Comparison of ENCODE assay signal across 8 cellular contexts in genomic region chr7:13850185-13850752, GRCh38.
DNase-seq lines count a peak whose midpoint lies in the region; ATAC-seq and TF ChIP-seq lines count a peak whose summit lies in the region.

No MANE protein-coding gene starts in this region.

- POLR2A ChIA-PET in CD8-positive, alpha-beta T cell (lab: Charles Lee), result interaction anchor here (1.0 to 1.2 kb wide), 2 partner anchors 9 to 139 kb away, joined by 3 read pairs; partner anchors contain the start of gene ETV1

- no peaks in the 10 kb centered on the region for H3K27me3 ChIP-seq in CD8-positive, alpha-beta T cell (ENCODE audit: insufficient read depth, low read length)
- H3K27me3 ChIP-seq in lower lobe of right lung (ENCODE audit: low read depth) (no peaks in the 10 kb centered on the region), upper lobe of right lung (no peaks in the 10 kb centered on the region)

- H3K36me3 Mint-ChIP-seq in CD8-positive, alpha-beta T cell, result no peaks in the 10 kb centered on the region
- H3K36me3 Mint-ChIP-seq in activated naive CD8-positive, alpha-beta T cell treated with anti-CD3 and anti-CD28 coated beads for 36 hours, result no peaks in the 10 kb centered on the region

- no peak overlapping the region for H3K4me3 Mint-ChIP-seq in CD8-positive, alpha-beta T cell
- H3K4me3 Mint-ChIP-seq in activated naive CD8-positive, alpha-beta T cell treated with anti-CD3 and anti-CD28 coated beads for 36 hours, result no peak overlapping the region

- peak; percentile 92 for ATAC-seq in CD8-positive, alpha-beta T cell
- ATAC-seq in GM19468 (IDR thresholded peaks at IDR 0.05; ENCODE audit: extremely low read depth, unreplicated experiment) (peak; percentile 83), lower lobe of right lung (peak; percentile 79 to 87), upper lobe of right lung (peak; percentile 78)

- no peak overlapping the region for H3K27ac ChIP-seq in CD8-positive, alpha-beta T cell (ENCODE audit: low read depth, low read length)
- H3K27ac ChIP-seq in lower lobe of right lung, result peak overlapping the region; percentile 48
- no peak overlapping the region for H3K27ac ChIP-seq in upper lobe of right lung

- peak overlapping the region; percentile 86 for H3K27ac Mint-ChIP-seq in CD8-positive, alpha-beta T cell
- peak overlapping the region; percentile 48 for H3K27ac Mint-ChIP-seq in activated naive CD8-positive, alpha-beta T cell treated with anti-CD3 and anti-CD28 coated beads for 36 hours

- CTCF ChIA-PET in CD8-positive, alpha-beta T cell (lab: Charles Lee), result no interaction called here

- TF ChIP-seq CTCF in CD8-positive, alpha-beta T cell (IDR thresholded peaks at IDR 0.05), result no peak
- TF ChIP-seq CTCF in lower lobe of right lung (IDR thresholded peaks at IDR 0.05) (no peak), upper lobe of right lung (IDR thresholded peaks at IDR 0.05) (no peak)

- no peaks in the 10 kb centered on the region for H3K36me3 ChIP-seq in CD8-positive, alpha-beta T cell (ENCODE audit: insufficient read depth, low read length)
- H3K36me3 ChIP-seq in lower lobe of right lung (no peaks in the 10 kb centered on the region), upper lobe of right lung (no peaks in the 10 kb centered on the region)

- H3K4me1 ChIP-seq in CD8-positive, alpha-beta T cell (ENCODE audit: insufficient read depth, low read length), result peaks cover 21% of the 10 kb centered on the region
- H3K4me1 ChIP-seq in lower lobe of right lung, result peaks cover 10% of the 10 kb centered on the region
- no peaks in the 10 kb centered on the region for H3K4me1 ChIP-seq in upper lobe of right lung

- peak; percentile 27 to 74 (median 47) for DNase-seq in CD8-positive, alpha-beta T cell
- DNase-seq in HS-5 (ENCODE audit: low read depth) (peak; percentile 100), SIG-M5 (lab: John Stamatoyannopoulos, UW) (peak; percentile 91), lower lobe of right lung (no peak), upper lobe of right lung (no peak), DMS79 (lab: John Stamatoyannopoulos, UW) (no peak)
- DNase-seq in activated naive CD8-positive, alpha-beta T cell treated with anti-CD3 and anti-CD28 coated beads for 36 hours, result peak; percentile 38

- H3K4me3 ChIP-seq in CD8-positive, alpha-beta T cell (ENCODE audit: low read depth, low read length), result no peak overlapping the region
- H3K4me3 ChIP-seq in lower lobe of right lung (no peak overlapping the region), upper lobe of right lung (no peak overlapping the region)

- H3K9me3 ChIP-seq in CD8-positive, alpha-beta T cell (ENCODE audit: low read length), result no peaks in the 10 kb centered on the region
- H3K9me3 ChIP-seq in lower lobe of right lung (no peaks in the 10 kb centered on the region), upper lobe of right lung (no peaks in the 10 kb centered on the region)

- peaks cover 19% of the 10 kb centered on the region for H3K4me1 Mint-ChIP-seq in CD8-positive, alpha-beta T cell (ENCODE audit: low read depth)
- peaks cover 18% of the 10 kb centered on the region for H3K4me1 Mint-ChIP-seq in activated naive CD8-positive, alpha-beta T cell treated with anti-CD3 and anti-CD28 coated beads for 36 hours

- no peaks in the 10 kb centered on the region for H3K9me3 Mint-ChIP-seq in CD8-positive, alpha-beta T cell
- H3K9me3 Mint-ChIP-seq in activated naive CD8-positive, alpha-beta T cell treated with anti-CD3 and anti-CD28 coated beads for 36 hours, result no peaks in the 10 kb centered on the region

- intact Hi-C loops in CD8-positive, alpha-beta T cell (cut with DNase I, micrococcal nuclease), result loop anchor here in 1 of 2 experiments (5.0 kb wide), 1 partner anchor 52 kb away; no protein-coding TSS in a partner anchor
- intact Hi-C loops in lower lobe of right lung (cut with DNase I), result no loop called here
- intact Hi-C loops in upper lobe of right lung (cut with DNase I), result no loop called here

- no peaks in the 10 kb centered on the region for H3K27me3 Mint-ChIP-seq in CD8-positive, alpha-beta T cell (ENCODE audit: low read depth)
- no peaks in the 10 kb centered on the region for H3K27me3 Mint-ChIP-seq in activated naive CD8-positive, alpha-beta T cell treated with anti-CD3 and anti-CD28 coated beads for 36 hours

Comparison
In these comparisons a context has a peak if more than half of its experiments do, and no peak if none do; other contexts are left out.
1. DNase-seq: peak in CD8-positive, alpha-beta T cell (7 of 7), HS-5 (single experiment), SIG-M5 (single experiment) and activated naive CD8-positive, alpha-beta T cell treated with anti-CD3 and anti-CD28 coated beads for 36 hours (single experiment); none in lower lobe of right lung (single experiment), upper lobe of right lung (single experiment) and DMS79 (single experiment).
2. Peak in every context shown above with its lines, with median percentiles within 50 percentile points of each other: ATAC-seq.